In the genomic region with DNA sequence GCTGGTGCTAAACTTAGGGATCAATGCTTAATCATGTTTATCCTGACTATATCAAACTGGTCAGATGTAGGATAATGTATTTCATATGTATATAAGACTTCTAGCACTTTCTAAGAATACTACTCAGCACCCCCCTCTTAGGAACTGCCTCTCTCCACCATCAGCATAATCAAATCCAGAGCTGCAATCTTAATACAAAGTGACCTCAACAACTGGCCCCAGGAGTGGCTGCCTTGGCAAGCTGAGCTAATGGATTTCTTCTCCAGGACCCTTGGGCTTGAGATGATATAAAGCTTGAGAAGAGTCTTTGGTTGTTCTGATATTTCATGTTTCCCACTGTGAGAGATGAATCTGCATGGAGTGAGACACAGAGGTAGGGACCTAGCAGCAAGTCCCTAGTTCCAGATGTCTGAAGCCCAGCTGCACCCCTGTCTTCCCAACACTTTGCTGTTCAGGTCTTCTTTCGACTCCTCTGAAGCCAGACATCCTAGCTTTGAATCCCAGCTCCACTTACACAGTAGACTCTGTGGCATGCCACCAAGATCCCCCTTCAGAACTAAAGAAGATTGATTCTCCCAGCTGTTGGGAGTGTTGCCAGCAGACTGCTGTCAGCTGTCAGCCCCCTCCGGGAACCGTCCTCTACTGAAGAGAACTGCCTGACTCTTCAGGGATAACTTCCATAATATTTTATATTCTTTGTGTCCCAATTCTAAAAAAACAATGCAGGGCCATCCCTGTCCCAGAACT, we compare ENCODE assay signal across 13 cellular contexts.
"Had no signal": no experiment of that assay in that cellular context is flagged by ENCODE, and none has a peak within 500 bp of the region (broad histone marks: within the 10 kb centered on the region; RNA-seq: fewer than 3 reads in every experiment).

No MANE protein-coding gene starts in this region.

- DNase-seq: activated CD4-positive, alpha-beta T cell treated with anti-CD3 and anti-CD28 coated beads for 48 hours; activated CD8-positive, alpha-beta T cell treated with anti-CD3 and anti-CD28 coated beads for 36 hours; activated effector memory CD4-positive, alpha-beta T cell treated with Interleukin-2 at 50 U/mL for 16 hours; activated T-cell treated with anti-CD3 and anti-CD28 coated beads, Interleukin-2, amount 50 U/mL, for 4 hours; hypothalamus; kidney; small intestine; stimulated activated CD4-positive, alpha-beta T cell treated with anti-CD3 and anti-CD28 coated beads, Interleukin-4, amount 100 ng/mL, for 24 hours; stimulated activated naive CD4-positive, alpha-beta T cell; T-helper 2 cell had no signal

- ATAC-seq: activated CD8-positive, alpha-beta T cell treated with anti-CD3 and anti-CD28 coated beads for 36 hours; activated T-cell treated with anti-CD3 and anti-CD28 coated beads, Interleukin-2, amount 50 U/mL, for 4 hours; WTC11 had no signal

- H3K27me3 ChIP-seq: ovary, tibial nerve had no signal

- H3K9me3 ChIP-seq: ovary, tibial nerve had no signal

- H3K36me3 ChIP-seq: ovary, tibial nerve had no signal

- H3K27ac ChIP-seq: tibial nerve had no signal

- H3K4me3 ChIP-seq: ovary, tibial nerve had no signal
